Comparison of ENCODE assay signal across 3 cellular contexts in the genomic region with DNA sequence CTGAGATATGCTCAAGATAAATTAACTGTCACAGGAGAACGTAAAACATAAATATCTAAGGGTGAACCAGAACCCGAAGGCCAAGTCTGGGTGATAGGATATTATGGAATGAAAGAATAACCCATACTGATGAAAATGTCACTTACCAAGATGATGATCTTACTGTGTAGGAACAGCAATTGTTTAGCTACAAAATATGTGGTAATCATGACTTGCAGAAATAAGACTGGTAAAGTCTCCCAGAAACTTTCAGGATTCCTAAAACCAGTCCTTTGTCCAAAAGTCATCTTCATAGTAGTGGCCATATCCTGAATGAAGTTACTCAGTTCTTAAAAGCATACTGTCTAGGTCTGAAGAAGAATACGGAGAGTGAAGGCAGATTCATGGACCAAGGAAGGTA. TPM values are rescaled to one million over a fixed set of nuclear protein-coding genes. Genes with fewer than 3 reads are reported as not detected.
"Had no signal": no experiment of that assay in that cellular context is flagged by ENCODE, and none has a peak within 500 bp of the region (broad histone marks: within the 10 kb centered on the region; RNA-seq: fewer than 3 reads in every experiment).

No MANE protein-coding gene starts in this region.

RNA-seq across cellular contexts. Expression of gene SLC38A11, which starts 30.7 kb away (rescaled TPM):
- total RNA-seq: H4, H9, HT1080 had no signal
